25 cellular contexts compared by ENCODE assay signal in genomic region chr14:100914597-100915021, GRCh38. TPM values are rescaled to one million over a fixed set of nuclear protein-coding genes. Genes with fewer than 3 reads are reported as not detected.
DNase-seq lines count a peak whose midpoint lies in the region; ATAC-seq, FAIRE-seq and TF ChIP-seq lines count a peak whose summit lies in the region.
"Had no signal": no experiment of that assay in that cellular context is flagged by ENCODE, and none has a peak within 500 bp of the region (broad histone marks: within the 10 kb centered on the region; RNA-seq: fewer than 3 reads in every experiment).

No MANE protein-coding gene starts in this region.

- H3K27ac ChIP-seq in A549, result 0 out of 6 replicates have a peak overlapping the region, but pooled peaks of 1 of the 2 experiments have one; percentile 31
- H3K27ac ChIP-seq in Panc1 (ENCODE audit: low read length), result no peak overlapping the region
- H3K27ac ChIP-seq in heart right ventricle, result no peak overlapping the region
- H3K27ac ChIP-seq: KMS-11 had no signal

- no peak for TF ChIP-seq RAD21 in A549 (conservative IDR thresholded peaks at IDR 0.05 in 1 of 2, IDR thresholded peaks at IDR 0.05 in 1 of 2)

- H3K27me3 ChIP-seq in Panc1 (ENCODE audit: control insufficient read depth, insufficient read depth, low read length), result no peaks in the 10 kb centered on the region
- H3K27me3 ChIP-seq in heart right ventricle, result peaks cover 0 to 25% (median 3%) of the 10 kb centered on the region in 7 donors

- H3K36me3 ChIP-seq in Panc1 (ENCODE audit: control insufficient read depth, insufficient read depth, low read length) (no peaks in the 10 kb centered on the region; the same call in 1 of the 2 replicates), heart right ventricle (no peaks in the 10 kb centered on the region)

- no TSS peak for BruUV-seq in Panc1 (replicated peaks; lab: Mats Ljungman, UMichigan)

- no peak for TF ChIP-seq EP300 in A549 (IDR thresholded peaks at IDR 0.05)

- POLR2A ChIA-PET in A549 (lab: Yijun Ruan, JAX) (no interaction called here), Panc1 (lab: Charles Lee) (no interaction called here)

- H3K4me3 ChIP-seq in A549, result no peak overlapping the region
- no peak overlapping the region for H3K4me3 ChIP-seq in Panc1 (ENCODE audit: low read depth in 2 of 2, low read length in 2 of 2)
- no peak overlapping the region for H3K4me3 ChIP-seq in fibroblast of the aortic adventitia (ENCODE audit: low read depth, low read length)
- H3K4me3 ChIP-seq in heart right ventricle, result no peak overlapping the region

- CTCF ChIA-PET in A549 (lab: Yijun Ruan, JAX) (interaction anchor here (0.7 to 1.2 kb wide), 2 partner anchors 8 to 15 kb away, joined by 3 read pairs; no protein-coding TSS in a partner anchor), Panc1 (lab: Charles Lee) (no interaction called here)

- 34% methylated on average over 3 of the region's 3 CpGs for WGBS in A549 (ENCODE audit: missing lambda C conversion rate)
- 80 to 81% methylated on average over 3 of the region's 3 CpGs for WGBS in heart right ventricle, 2 donors

- peak overlapping the region; percentile 29; the same call in 2 of the 3 replicates for H3K4me2 ChIP-seq in A549
- H3K4me2 ChIP-seq: KMS-11 had no signal

- no peaks in the 10 kb centered on the region for H3K9me3 ChIP-seq in A549
- no peaks in the 10 kb centered on the region for H3K9me3 ChIP-seq in Panc1 (ENCODE audit: control insufficient read depth, insufficient read depth, low read depth, low read length)
- H3K9me3 ChIP-seq in heart right ventricle, result peaks cover 0 to 4% (median 0%) of the 10 kb centered on the region in 11 donors

- intact Hi-C loops in Panc1 (cut with micrococcal nuclease; ENCODE audit: unreplicated experiment), result no loop called here
- intact Hi-C loops in heart right ventricle (cut with DNase I), result no loop called here

- H3K4me1 ChIP-seq in A549 (peaks cover 24% of the 10 kb centered on the region), Panc1 (ENCODE audit: control insufficient read depth, insufficient read depth, low read length) (no peaks in the 10 kb centered on the region; the same call in 1 of the 2 replicates), heart right ventricle (no peaks in the 10 kb centered on the region)

- TF ChIP-seq CTCF in A549 (IDR thresholded peaks at IDR 0.05), result no peak
- no peak for TF ChIP-seq CTCF in Panc1 (IDR thresholded peaks at IDR 0.05)
- no peak for TF ChIP-seq CTCF in fibroblast of the aortic adventitia (IDR thresholded peaks at IDR 0.05; ENCODE audit: insufficient read depth, low read length)
- no peak for TF ChIP-seq CTCF in heart right ventricle (IDR thresholded peaks at IDR 0.05)

- FAIRE-seq in A549 (lab: Jason Lieb, UNC), result no peak

- ATAC-seq in A549 (peak in 1 of 2 experiments; percentile 41; a peak in 1 of 6 replicates), Panc1 (peak; percentile 73), heart right ventricle (no peak), GM18517 (IDR thresholded peaks at IDR 0.05; ENCODE audit: unreplicated experiment) (no peak), GM19351 (IDR thresholded peaks at IDR 0.05; ENCODE audit: unreplicated experiment) (no peak)
- ATAC-seq: left colon, T-helper 17 cell had no signal

- no peak for DNase-seq in A549 (ENCODE audit: low read depth in 1 of 2, low spot score in 1 of 2)
- DNase-seq in ELR (ENCODE audit: low read depth), result peak; percentile 64
- no peak for DNase-seq in Panc1 (ENCODE audit: low read depth, low spot score)
- peak; percentile 13 for DNase-seq in fibroblast of the aortic adventitia (ENCODE audit: low read depth)
- no peak for DNase-seq in heart right ventricle
- DNase-seq in OCI-M2 (lab: John Stamatoyannopoulos, UW; ENCODE audit: unreplicated experiment), result no peak
- DNase-seq: activated CD4-positive, alpha-beta T cell treated with anti-CD3 and anti-CD28 coated beads for 4 hours; activated naive CD4-positive, alpha-beta T cell treated with anti-CD3 and anti-CD28 coated beads for 36 hours; activated T-cell treated with anti-CD3 and anti-CD28 coated beads, Interleukin-2, amount 50 U/mL, for 24 hours; Calu3; endodermal cell; left colon; mesenchymal stem cell; NCI-H2171 treated with DMSO at 0.1 percent for 48 hours; NCI-H524 treated with DMSO at 0.1 percent for 48 hours; T-helper 17 cell had no signal

- in situ Hi-C loops in Panc1 (cut with HindIII; ENCODE audit: low pct_unique_long_range_greater_than_20kb, low sequenced_read_pairs), result no loop called here

- TF ChIP-seq POLR2A in A549 (IDR thresholded peaks at IDR 0.05; ENCODE audit: low read length), result no peak

TF ChIP-seq in A549, 52 proteins besides CTCF, POLR2A, EP300 and RAD21:
- TF ChIP-seq CBX2 (IDR thresholded peaks at IDR 0.05; ENCODE audit: borderline replicate concordance, low read depth) (no peak), KDM5A (IDR thresholded peaks at IDR 0.05) (no peak), EHMT2 (IDR thresholded peaks at IDR 0.05; ENCODE audit: low read depth) (no peak), RFX5 (IDR thresholded peaks at IDR 0.05) (no peak), HEYL (CRISPR knock-in tag; IDR thresholded peaks at IDR 0.05) (no peak), GATA3 (IDR thresholded peaks at IDR 0.05; ENCODE audit: borderline replicate concordance) (no peak), SREBF2 (IDR thresholded peaks at IDR 0.05) (no peak), EHF (CRISPR knock-in tag; IDR thresholded peaks at IDR 0.05) (no peak), CEBPB (IDR thresholded peaks at IDR 0.05) (no peak), NR3C1 (IDR thresholded peaks at IDR 0.05) (no peak), MAZ (IDR thresholded peaks at IDR 0.05; ENCODE audit: borderline replicate concordance, low read depth, low read length) (no peak), FOSB (CRISPR knock-in tag; IDR thresholded peaks at IDR 0.05) (no peak), CHD4 (IDR thresholded peaks at IDR 0.05; ENCODE audit: borderline replicate concordance) (no peak), BHLHE40 (IDR thresholded peaks at IDR 0.05; ENCODE audit: low read depth, low read length) (no peak), MYC (IDR thresholded peaks at IDR 0.05; ENCODE audit: borderline replicate concordance, low read length) (no peak), E2F6 (IDR thresholded peaks at IDR 0.05; ENCODE audit: borderline replicate concordance, low read depth) (no peak), HMGXB4 (CRISPR knock-in tag; IDR thresholded peaks at IDR 0.05; ENCODE audit: borderline replicate concordance) (no peak)
- TF ChIP-seq, protein P1, sequence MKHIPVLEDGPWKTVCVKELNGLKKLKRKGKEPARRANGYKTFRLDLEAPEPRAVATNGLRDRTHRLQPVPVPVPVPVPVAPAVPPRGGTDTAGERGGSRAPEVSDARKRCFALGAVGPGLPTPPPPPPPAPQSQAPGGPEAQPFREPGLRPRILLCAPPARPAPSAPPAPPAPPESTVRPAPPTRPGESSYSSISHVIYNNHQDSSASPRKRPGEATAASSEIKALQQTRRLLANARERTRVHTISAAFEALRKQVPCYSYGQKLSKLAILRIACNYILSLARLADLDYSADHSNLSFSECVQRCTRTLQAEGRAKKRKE (CRISPR knock-in tag; IDR thresholded peaks at IDR 0.05; ENCODE audit: low read depth), result no peak

RNA-seq across cellular contexts. Expression of gene RTL1, which starts 11.1 kb away (rescaled TPM):
- polyA plus RNA-seq in A549 (2011; rRNA removed) (0.01 TPM in 1 of 2 replicates, not detected in the other), A549 (2017; fragmentation: RNase III; extraction: RNeasy Plus Mini Kit Qiagen cat#74134 plus additional on column Dnase treatment) (0.01 to 0.03 TPM in 2 of 3 replicates, not detected in the other), heart right ventricle (not detected)
- 0.01 and 0.03 TPM in 2 replicates for polyA plus RNA-seq in A549 (2012; cell fraction: cytosol; rRNA removed)
- polyA plus RNA-seq in A549 (2012; cell fraction: nucleus; rRNA removed), result 0.01 and 0.02 TPM in 2 replicates
- polyA minus RNA-seq in A549 (2011; rRNA and poly(A)+ RNA removed), result 0.08 TPM in 1 of 2 replicates, not detected in the other
- total RNA-seq in Panc1 (2021; ENCODE audit: unreplicated experiment) (not detected), fibroblast of the aortic adventitia (ENCODE audit: low replicate concordance) (not detected in 2 replicates), heart right ventricle (not detected)
- polyA plus RNA-seq in Panc1 (2012; ENCODE audit: insufficient read length), result 0.05 TPM
- total RNA-seq: activated CD8-positive, alpha-beta memory T cell treated with anti-CD3 and anti-CD28 coated beads for 36 hours; activated naive CD4-positive, alpha-beta T cell treated with anti-CD3 and anti-CD28 coated beads for 36 hours; cardiac septum; fibroblast of lung; left colon; RPMI7951; SK-MEL-5; T-helper 17 cell had no signal
- polyA plus RNA-seq: CD14-positive monocyte, fibroblast of lung had no signal

Comparison
In these comparisons a context has a peak if more than half of its experiments do, and no peak if none do; other contexts are left out.
1. DNase-seq: peak in ELR (single experiment) and fibroblast of the aortic adventitia (single experiment); none in A549 (0 of 2), Panc1 (single experiment), heart right ventricle (0 of 2) and OCI-M2 (single experiment).